Comparison of ENCODE assay signal across 30 cellular contexts in the genomic region with DNA sequence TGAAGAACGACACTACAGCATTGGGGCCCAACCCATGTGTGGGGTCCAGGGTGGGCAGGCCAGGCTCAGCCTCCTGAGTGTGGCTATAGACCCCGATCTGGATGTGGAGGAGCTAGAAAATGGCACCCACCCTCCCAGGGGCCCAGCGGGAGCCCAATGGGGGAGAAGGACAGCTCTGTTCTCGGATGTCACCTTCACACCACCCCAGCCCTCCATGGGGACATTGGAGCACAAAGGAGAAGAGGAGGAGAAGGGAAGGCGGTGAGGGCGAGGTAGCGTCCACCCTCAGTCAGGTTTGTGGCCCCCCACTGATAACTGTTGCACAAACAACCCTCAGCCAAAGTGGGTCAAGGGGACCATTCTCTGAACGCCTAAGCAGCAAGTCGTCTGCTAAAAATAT.
"Had no signal": no experiment of that assay in that cellular context is flagged by ENCODE, and none has a peak within 500 bp of the region (broad histone marks: within the 10 kb centered on the region; RNA-seq: fewer than 3 reads in every experiment).

No MANE protein-coding gene starts in this region.

- H3K9me3 ChIP-seq: adrenal gland, body of pancreas had no signal

- H3K4me3 ChIP-seq: adrenal gland, body of pancreas, breast epithelium had no signal

- DNase-seq: activated B cell treated with CpG ODN at 0.5 μM for 24 hours; activated CD4-positive, alpha-beta memory T cell treated with anti-CD3 and anti-CD28 coated beads for 36 hours; activated CD4-positive, alpha-beta T cell treated with anti-CD3 and anti-CD28 coated beads for 4 hours; activated CD4-positive, alpha-beta T cell treated with anti-CD3 and anti-CD28 coated beads, Interleukin-2, amount 10 ng/mL, durations not matched to agents 24 days and 14 days; activated CD4-positive, alpha-beta T cell treated with anti-CD3 and anti-CD28 coated beads, Interleukin-2, amount 50 U/mL, for 1 hour; activated CD4-positive, alpha-beta T cell treated with anti-CD3 and anti-CD28 coated beads, Interleukin-2, amount 50 U/mL, for 4 hours; activated CD4-positive, CD25-positive, alpha-beta regulatory T cell treated with anti-CD3 and anti-CD28 coated beads, Interleukin-2, amount 50 U/mL, for 72 hours; activated CD8-positive, alpha-beta memory T cell treated with anti-CD3 and anti-CD28 coated beads, Interleukin-2, amount 50 U/mL, for 4 hours; activated CD8-positive, alpha-beta T cell treated with anti-CD3 and anti-CD28 coated beads for 36 hours; activated effector memory CD4-positive, alpha-beta T cell treated with anti-CD3 and anti-CD28 coated beads, Interleukin-2, amount 50 U/mL, for 16 hours; activated gamma-delta T cell treated with Interleukin-2 at 50 U/mL for 16 hours; activated naive CD4-positive, alpha-beta T cell; activated naive CD4-positive, alpha-beta T cell treated with anti-CD3 and anti-CD28 coated beads for 36 hours; activated naive CD4-positive, alpha-beta T cell treated with anti-CD3 and anti-CD28 coated beads, Interleukin-2, amount 50 U/mL, for 16 hours; activated naive CD8-positive, alpha-beta T cell treated with anti-CD3 and anti-CD28 coated beads for 36 hours; activated T-cell treated with anti-CD3 and anti-CD28 coated beads for 4 hours; activated T-cell treated with anti-CD3 and anti-CD28 coated beads, Interleukin-2, amount 50 U/mL, for 1 hour; activated T-cell treated with anti-CD3 and anti-CD28 coated beads, Interleukin-2, amount 50 U/mL, for 4 hours; activated T-cell treated with anti-CD3 and anti-CD28 coated beads, Interleukin-2, amount 50 U/mL, for 72 hours; adrenal gland; amniotic stem cell; aorta; body of pancreas; brain microvascular endothelial cell; central memory CD4-positive, alpha-beta T cell; T-helper 1 cell; T-helper 2 cell; T-helper 9 cell had no signal

- H3K27me3 ChIP-seq: adrenal gland, body of pancreas, brain microvascular endothelial cell, breast epithelium had no signal

- H3K36me3 ChIP-seq: adrenal gland, brain microvascular endothelial cell, breast epithelium had no signal

- H3K27ac ChIP-seq: adrenal gland, body of pancreas, brain microvascular endothelial cell, breast epithelium, VCaP had no signal

- H3K4me1 ChIP-seq: adrenal gland, body of pancreas, breast epithelium had no signal
